In genomic region chr22:46866591-46866990, GRCh38 we compare ENCODE assay signal across 13 cellular contexts.
DNase-seq lines count a peak whose midpoint lies in the region; ATAC-seq and TF ChIP-seq lines count a peak whose summit lies in the region.
"Had no signal": no experiment of that assay in that cellular context is flagged by ENCODE, and none has a peak within 500 bp of the region (broad histone marks: within the 10 kb centered on the region; RNA-seq: fewer than 3 reads in every experiment).

No MANE protein-coding gene starts in this region.

- H3K36me3 ChIP-seq in RWPE2 (ENCODE audit: low read depth) = peaks cover 6% of the 10 kb centered on the region; the same call in 1 of the 2 replicates

- no peaks in the 10 kb centered on the region for H3K27me3 Mint-ChIP-seq in nephron progenitor cell (ENCODE audit: low read depth, poor library complexity)
- H3K27me3 Mint-ChIP-seq: activated naive CD4-positive, alpha-beta T cell treated with anti-CD3 and anti-CD28 coated beads, Interleukin-2, amount 50 U/mL, for 24 hours; stimulated activated memory B cell treated with anti-CD40 and anti-IgM and Interleukin-4, amounts not matched to agents 10 μg/mL and 1 μg/mL and 100 μg/mL, for 72 hours had no signal

- peaks cover 65% of the 10 kb centered on the region for H3K36me3 Mint-ChIP-seq in nephron progenitor cell (ENCODE audit: low read depth)
- peaks cover 49% of the 10 kb centered on the region for H3K36me3 Mint-ChIP-seq in stimulated activated effector memory CD8-positive, alpha-beta T cell treated with anti-CD3 and anti-CD28 coated beads, Interleukin-12 subunit alpha, Interleukin-12 subunit beta, amount 100 ng/mL, for 72 hours

- ATAC-seq in RWPE2 (ENCODE audit: low read depth) = peak; percentile 98
- no peak for ATAC-seq in stimulated activated effector memory CD8-positive, alpha-beta T cell treated with anti-CD3 and anti-CD28 coated beads, Interleukin-12 subunit alpha, Interleukin-12 subunit beta, amount 100 ng/mL, for 72 hours
- ATAC-seq: heart left ventricle; stimulated activated memory B cell treated with anti-CD40 and anti-IgM and Interleukin-4, amounts not matched to agents 10 μg/mL and 1 μg/mL and 100 μg/mL, for 72 hours had no signal

- no peak overlapping the region for H3K4me3 Mint-ChIP-seq in nephron progenitor cell
- no peak overlapping the region for H3K4me3 Mint-ChIP-seq in stimulated activated effector memory CD8-positive, alpha-beta T cell treated with anti-CD3 and anti-CD28 coated beads, Interleukin-12 subunit alpha, Interleukin-12 subunit beta, amount 100 ng/mL, for 72 hours
- H3K4me3 Mint-ChIP-seq: activated naive CD4-positive, alpha-beta T cell treated with anti-CD3 and anti-CD28 coated beads, Interleukin-2, amount 50 U/mL, for 24 hours; stimulated activated memory B cell treated with anti-CD40 and anti-IgM and Interleukin-4, amounts not matched to agents 10 μg/mL and 1 μg/mL and 100 μg/mL, for 72 hours had no signal

- TF ChIP-seq CTCF in RWPE2 (IDR thresholded peaks at IDR 0.05; ENCODE audit: poor library complexity, severe bottlenecking) = no peak
- TF ChIP-seq CTCF in nephron progenitor cell (IDR thresholded peaks at IDR 0.05) = no peak

- H3K4me3 ChIP-seq in RWPE2 (ENCODE audit: severe bottlenecking) = no peak overlapping the region
- H3K4me3 ChIP-seq: heart left ventricle had no signal

- H3K27ac Mint-ChIP-seq in nephron progenitor cell = peak overlapping the region; percentile 39
- H3K27ac Mint-ChIP-seq in stimulated activated effector memory CD8-positive, alpha-beta T cell treated with anti-CD3 and anti-CD28 coated beads, Interleukin-12 subunit alpha, Interleukin-12 subunit beta, amount 100 ng/mL, for 72 hours = no peak overlapping the region
- H3K27ac Mint-ChIP-seq: activated naive CD4-positive, alpha-beta T cell treated with anti-CD3 and anti-CD28 coated beads, Interleukin-2, amount 50 U/mL, for 24 hours; stimulated activated memory B cell treated with anti-CD40 and anti-IgM and Interleukin-4, amounts not matched to agents 10 μg/mL and 1 μg/mL and 100 μg/mL, for 72 hours had no signal

- H3K4me1 ChIP-seq in RWPE2 (ENCODE audit: insufficient read depth, poor library complexity, severe bottlenecking) = peaks cover 17% of the 10 kb centered on the region
- H3K4me1 ChIP-seq: heart left ventricle, parathyroid adenoma had no signal

- H3K9me3 Mint-ChIP-seq in nephron progenitor cell = peaks cover 37% of the 10 kb centered on the region
- peaks cover 5% of the 10 kb centered on the region for H3K9me3 Mint-ChIP-seq in stimulated activated effector memory CD8-positive, alpha-beta T cell treated with anti-CD3 and anti-CD28 coated beads, Interleukin-12 subunit alpha, Interleukin-12 subunit beta, amount 100 ng/mL, for 72 hours

- H3K9me3 ChIP-seq in RWPE2 (ENCODE audit: severe bottlenecking) = no peaks in the 10 kb centered on the region

- H3K4me1 Mint-ChIP-seq in nephron progenitor cell = peaks cover 7% of the 10 kb centered on the region
- peaks cover 24% of the 10 kb centered on the region for H3K4me1 Mint-ChIP-seq in stimulated activated effector memory CD8-positive, alpha-beta T cell treated with anti-CD3 and anti-CD28 coated beads, Interleukin-12 subunit alpha, Interleukin-12 subunit beta, amount 100 ng/mL, for 72 hours

- H3K27ac ChIP-seq in RWPE2 (ENCODE audit: poor library complexity, severe bottlenecking) = peak overlapping the region; percentile 76
- H3K27ac ChIP-seq in epithelial cell of prostate = peak overlapping the region; percentile 64
- H3K27ac ChIP-seq: heart left ventricle, parathyroid adenoma had no signal

- peak; percentile 92 for DNase-seq in ELR (ENCODE audit: low read depth)
- no peak for DNase-seq in RWPE2 (ENCODE audit: low spot score)
- peak; percentile 37 for DNase-seq in epithelial cell of prostate (ENCODE audit: low read depth, low spot score)
- no peak for DNase-seq in nephron progenitor cell
- DNase-seq in NCI-H1930 (lab: John Stamatoyannopoulos, UW) = no peak
- DNase-seq in stimulated activated naive CD4-positive, alpha-beta T cell treated with Interleukin-2 at 50 U/mL for 16 hours (lab: John Stamatoyannopoulos, UW) = no peak
- DNase-seq in stimulated activated effector memory CD8-positive, alpha-beta T cell treated with anti-CD3 and anti-CD28 coated beads, Interleukin-12 subunit alpha, Interleukin-12 subunit beta, amount 100 ng/mL, for 72 hours (ENCODE audit: low spot score in 2 of 2) = no peak
- no peak for DNase-seq in NCI-H1694 treated with DMSO at 0.1 percent for 48 hours (lab: John Stamatoyannopoulos, UW)
- DNase-seq: dermis blood vessel endothelial cell, heart left ventricle had no signal

- no peaks in the 10 kb centered on the region for H3K27me3 ChIP-seq in RWPE2 (ENCODE audit: insufficient read depth, poor library complexity, severe bottlenecking)
- H3K27me3 ChIP-seq: heart left ventricle had no signal

Comparison
In these comparisons a context has a peak if more than half of its experiments do, and no peak if none do; other contexts are left out.
1. DNase-seq: peak in ELR (single experiment) and epithelial cell of prostate (single experiment); none in RWPE2 (single experiment), nephron progenitor cell (single experiment), NCI-H1930 (0 of 2), stimulated activated naive CD4-positive, alpha-beta T cell treated with Interleukin-2 at 50 U/mL for 16 hours (single experiment), stimulated activated effector memory CD8-positive, alpha-beta T cell treated with anti-CD3 and anti-CD28 coated beads, Interleukin-12 subunit alpha, Interleukin-12 subunit beta, amount 100 ng/mL, for 72 hours (0 of 2) and NCI-H1694 treated with DMSO at 0.1 percent for 48 hours (single experiment).